ENCODE assay signal across 2 cellular contexts in genomic region chr22:40979198-40979597, GRCh38.
TF ChIP-seq lines count a peak whose summit lies in the region.

No MANE protein-coding gene starts in this region.

TF ChIP-seq in K562, 482 proteins besides CTCF, POLR2A, EP300 and RAD21:
- TF ChIP-seq ATF1 (CRISPR knock-in tag; IDR thresholded peaks at IDR 0.05): no peak
- no peak for TF ChIP-seq ATF1 (tag; IDR thresholded peaks at IDR 0.05)
- TF ChIP-seq PRDM10 (IDR thresholded peaks at IDR 0.05; ENCODE audit: partially characterized antibody): no peak
- TF ChIP-seq CXXC5 (CRISPR knock-in tag; IDR thresholded peaks at IDR 0.05): no peak
- TF ChIP-seq CEBPG (CRISPR knock-in tag; IDR thresholded peaks at IDR 0.05): no peak
- peak in 1 of 2 experiments; percentile 27; a peak in 1 of 4 replicates for TF ChIP-seq CEBPG (tag; conservative IDR thresholded peaks at IDR 0.05 in 1 of 2, IDR thresholded peaks at IDR 0.05 in 1 of 2)
- no peak for TF ChIP-seq ARID2 (IDR thresholded peaks at IDR 0.05)
- TF ChIP-seq ZNF274 (IDR thresholded peaks at IDR 0.05; ENCODE audit: borderline replicate concordance, low read depth, low read length): no peak
- no peak for TF ChIP-seq POLR2AphosphoS5 (IDR thresholded peaks at IDR 0.05; ENCODE audit: control insufficient read depth, insufficient read depth, low read depth, low read length)
- TF ChIP-seq CBX1 (IDR thresholded peaks at IDR 0.05; ENCODE audit: low read depth): no peak
- TF ChIP-seq MLX (CRISPR knock-in tag; conservative IDR thresholded peaks at IDR 0.05): no peak
- TF ChIP-seq MEF2A (IDR thresholded peaks at IDR 0.05; ENCODE audit: control insufficient read depth, low read depth, low read length): no peak
- no peak for TF ChIP-seq MLLT1 (IDR thresholded peaks at IDR 0.05)
- no peak for TF ChIP-seq ZNF280B (CRISPR knock-in tag; IDR thresholded peaks at IDR 0.05)
- TF ChIP-seq CEBPB (tag; IDR thresholded peaks at IDR 0.05): peak; percentile 64
- no peak for TF ChIP-seq HCFC1 (IDR thresholded peaks at IDR 0.05; ENCODE audit: low read depth, low read length)
- TF ChIP-seq SIN3A (IDR thresholded peaks at IDR 0.05; ENCODE audit: borderline replicate concordance in 2 of 2, control insufficient read depth in 1 of 2, low read depth in 2 of 2, low read length in 2 of 2): no peak
- TF ChIP-seq ZNF76 (CRISPR knock-in tag; IDR thresholded peaks at IDR 0.05; ENCODE audit: borderline replicate concordance): no peak
- TF ChIP-seq CREM (IDR thresholded peaks at IDR 0.05; ENCODE audit: low read depth): no peak
TF ChIP-seq in K562: peak in this region for 2.

TF ChIP-seq in H1, 55 proteins besides CTCF, POLR2A, EP300 and RAD21:
- TF ChIP-seq SIN3A (conservative IDR thresholded peaks at IDR 0.05 in 1 of 2, IDR thresholded peaks at IDR 0.05 in 1 of 2; ENCODE audit: low read depth in 1 of 2, low read length in 2 of 2) (no peak), CEBPB (IDR thresholded peaks at IDR 0.05; ENCODE audit: low read depth, low read length) (peak; percentile 32; the same call in 1 of the 2 replicates)
